In the genomic region with DNA sequence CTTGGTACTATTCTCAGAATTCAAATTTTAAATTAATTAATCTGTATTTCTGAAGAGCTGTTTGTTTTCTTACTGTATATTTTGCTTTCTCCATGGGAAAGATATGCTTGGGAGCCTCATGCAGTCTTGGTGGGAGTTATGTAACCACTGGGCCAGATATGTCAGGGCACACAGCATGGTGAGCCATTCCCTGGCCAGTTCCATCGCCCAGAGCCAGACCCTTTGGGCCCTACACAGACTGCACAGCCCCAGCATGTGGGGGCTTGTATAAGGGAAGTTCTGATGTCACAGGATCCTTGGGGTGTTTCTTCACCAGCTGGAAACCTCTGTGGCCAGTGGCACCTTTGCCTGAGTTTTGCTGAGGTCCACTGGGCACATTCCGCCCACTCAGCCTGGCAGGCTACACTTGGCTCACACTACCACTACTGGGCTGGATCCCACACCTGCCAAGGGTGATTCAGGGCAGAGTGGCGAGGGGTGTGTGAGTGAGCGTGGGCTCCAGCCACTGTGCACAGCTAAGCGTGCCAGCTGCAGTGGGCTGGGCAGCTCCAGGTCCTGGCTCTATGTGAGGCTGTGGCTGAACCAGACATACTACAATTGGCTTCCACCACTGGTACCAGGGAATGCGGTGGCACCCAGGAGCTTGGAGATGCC, we compare ENCODE assay signal across 13 cellular contexts.
"Had no signal": no experiment of that assay in that cellular context is flagged by ENCODE, and none has a peak within 500 bp of the region (broad histone marks: within the 10 kb centered on the region; RNA-seq: fewer than 3 reads in every experiment).

No MANE protein-coding gene starts in this region.

- H3K4me1 ChIP-seq: pancreas, uterus had no signal

- H3K9me3 Mint-ChIP-seq: activated T-helper 1 cell treated with anti-CD3 and anti-CD28 coated beads, Interleukin-12 subunit alpha, Interleukin-12 subunit beta, Interleukin-2, Interleukin-4 antibody, amounts not matched to agents 30 ng/mL and 10 ng/mL and 1 ng/mL, durations not matched to agents 14 hours and 24 hours and 36 hours; naive thymus-derived CD4-positive, alpha-beta T cell had no signal

- H3K36me3 ChIP-seq: cardiac muscle cell, pancreas, thoracic aorta, uterus had no signal

- DNase-seq: activated CD4-positive, CD25-positive, alpha-beta regulatory T cell treated with anti-CD3 and anti-CD28 coated beads, Interleukin-2, amount 50 U/mL, for 72 hours; activated naive CD4-positive, alpha-beta T cell treated with Interleukin-2 at 50 U/mL for 16 hours; hypothalamus; naive thymus-derived CD4-positive, alpha-beta T cell; T-helper 9 cell; uterus had no signal

- H3K36me3 Mint-ChIP-seq: naive thymus-derived CD4-positive, alpha-beta T cell had no signal

- H3K4me3 ChIP-seq: cardiac muscle cell, pancreas, SK-N-MC, smooth muscle cell, thoracic aorta, uterus had no signal

- H3K4me3 Mint-ChIP-seq: activated T-helper 1 cell treated with anti-CD3 and anti-CD28 coated beads, Interleukin-12 subunit alpha, Interleukin-12 subunit beta, Interleukin-2, Interleukin-4 antibody, amounts not matched to agents 30 ng/mL and 10 ng/mL and 1 ng/mL, durations not matched to agents 14 hours and 24 hours and 36 hours; naive thymus-derived CD4-positive, alpha-beta T cell had no signal

- ATAC-seq: esophagus mucosa; naive thymus-derived CD4-positive, alpha-beta T cell; pancreas had no signal

- H3K27ac ChIP-seq: cardiac muscle cell, pancreas, SK-N-MC, thoracic aorta, uterus had no signal

- H3K27me3 ChIP-seq: cardiac muscle cell, pancreas, uterus had no signal

- H3K9me3 ChIP-seq: pancreas, thoracic aorta, uterus had no signal

- H3K27ac Mint-ChIP-seq: activated T-helper 1 cell treated with anti-CD3 and anti-CD28 coated beads, Interleukin-12 subunit alpha, Interleukin-12 subunit beta, Interleukin-2, Interleukin-4 antibody, amounts not matched to agents 30 ng/mL and 10 ng/mL and 1 ng/mL, durations not matched to agents 14 hours and 24 hours and 36 hours; naive thymus-derived CD4-positive, alpha-beta T cell had no signal
